In the genomic region with DNA sequence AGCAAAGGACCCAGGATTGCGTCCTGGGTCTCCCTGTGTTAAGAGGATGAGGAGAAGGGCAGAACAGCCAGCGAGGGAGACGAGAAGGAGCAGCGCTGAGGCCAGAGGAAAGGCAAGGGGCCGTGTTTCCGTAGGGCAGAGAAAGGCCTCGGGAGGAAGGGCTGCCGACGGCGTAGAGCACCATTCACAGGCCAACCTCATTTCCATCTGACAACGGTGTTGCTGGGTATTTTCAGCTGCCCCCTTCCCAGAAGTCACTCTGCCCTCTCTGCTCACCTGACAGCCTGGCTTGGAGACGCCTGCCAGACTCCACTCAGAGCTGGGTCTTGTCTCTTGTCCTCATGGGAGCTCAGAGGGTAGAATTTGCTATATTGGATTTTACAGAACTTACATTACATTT, we compare ENCODE assay signal across 22 cellular contexts. TPM values are rescaled to one million over a fixed set of nuclear protein-coding genes. Genes with fewer than 3 reads are reported as not detected.
DNase-seq lines count a peak whose midpoint lies in the region; ATAC-seq and TF ChIP-seq lines count a peak whose summit lies in the region.
"Had no signal": no experiment of that assay in that cellular context is flagged by ENCODE, and none has a peak within 500 bp of the region (broad histone marks: within the 10 kb centered on the region; RNA-seq: fewer than 3 reads in every experiment).

No MANE protein-coding gene starts in this region.

- POLR2A ChIA-PET in activated CD8-positive, alpha-beta T cell treated with anti-CD3 and anti-CD28 coated beads, Interleukin-2, amount 10 ng/mL, durations not matched to agents 7 days and 5 days (lab: Charles Lee) = interaction anchor here (1.4 to 2.7 kb wide), 4 partner anchors 12 to 51 kb away, joined by 3 to 62 read pairs (median 6); a partner anchor contains a TSS
- POLR2A ChIA-PET in activated CD8-positive, alpha-beta T cell treated with anti-CD3 and anti-CD28 coated beads for 36 hours (lab: Charles Lee) = interaction anchor here (1.5 to 2.6 kb wide), 2 partner anchors 36 to 50 kb away, joined by 10 to 21 read pairs; a partner anchor contains a TSS

- H3K4me3 ChIP-seq in heart right ventricle (no peak overlapping the region), right cardiac atrium (ENCODE audit: low read length) (no peak overlapping the region)
- H3K4me3 ChIP-seq: BLaER1 treated with 17β-estradiol and CSF1 and Interleukin-3, amounts not matched to agents 10 nM and 100 nM; PC-9 had no signal

- 73 to 79% methylated on average over 12 of the region's 12 CpGs for WGBS in heart right ventricle, 2 donors
- WGBS in right cardiac atrium = 80% methylated on average over 12 of the region's 12 CpGs

- CTCF ChIA-PET in activated CD8-positive, alpha-beta T cell treated with anti-CD3 and anti-CD28 coated beads, Interleukin-2, amount 10 ng/mL, durations not matched to agents 7 days and 5 days (lab: Charles Lee) = interaction anchor here (0.8 to 2.8 kb wide), 7 partner anchors 9 to 290 kb away, joined by 3 to 30 read pairs (median 5); no protein-coding TSS in a partner anchor
- CTCF ChIA-PET in activated CD8-positive, alpha-beta T cell treated with anti-CD3 and anti-CD28 coated beads for 36 hours (lab: Charles Lee) = interaction anchor here (0.6 to 2.9 kb wide), 6 partner anchors 11 to 290 kb away, joined by 4 to 22 read pairs (median 10); no protein-coding TSS in a partner anchor

- no peaks in the 10 kb centered on the region for H3K9me3 ChIP-seq in heart right ventricle
- H3K9me3 ChIP-seq in right cardiac atrium (ENCODE audit: control insufficient read depth, low read length) = no peaks in the 10 kb centered on the region
- H3K9me3 ChIP-seq: BLaER1 treated with 17β-estradiol and CSF1 and Interleukin-3, amounts not matched to agents 10 nM and 100 nM had no signal

- no peak overlapping the region for H3K27ac ChIP-seq in heart right ventricle
- H3K27ac ChIP-seq in right cardiac atrium (ENCODE audit: low read length) = no peak overlapping the region
- H3K27ac ChIP-seq: BLaER1 treated with 17β-estradiol and CSF1 and Interleukin-3, amounts not matched to agents 10 nM and 100 nM; HL-60; KMS-11; PC-9 had no signal

- H3K9me3 Mint-ChIP-seq in activated CD8-positive, alpha-beta T cell treated with anti-CD3 and anti-CD28 coated beads, Interleukin-2, amount 10 ng/mL, durations not matched to agents 7 days and 5 days (ENCODE audit: insufficient read depth) = no peaks in the 10 kb centered on the region
- H3K9me3 Mint-ChIP-seq in activated CD8-positive, alpha-beta T cell treated with anti-CD3 and anti-CD28 coated beads for 36 hours = no peaks in the 10 kb centered on the region
- H3K9me3 Mint-ChIP-seq in nephron progenitor cell = no peaks in the 10 kb centered on the region
- no peaks in the 10 kb centered on the region for H3K9me3 Mint-ChIP-seq in activated T-cell treated with anti-CD3 and anti-CD28 coated beads, Interleukin-2, amount 50 U/mL, for 4 hours
- H3K9me3 Mint-ChIP-seq: CD8-positive, alpha-beta memory T cell; IgD-negative memory B cell had no signal

- H3K36me3 Mint-ChIP-seq in activated CD8-positive, alpha-beta T cell treated with anti-CD3 and anti-CD28 coated beads, Interleukin-2, amount 10 ng/mL, durations not matched to agents 7 days and 5 days (ENCODE audit: low read depth) = peaks cover 82% of the 10 kb centered on the region
- peaks cover 62% of the 10 kb centered on the region for H3K36me3 Mint-ChIP-seq in activated CD8-positive, alpha-beta T cell treated with anti-CD3 and anti-CD28 coated beads for 36 hours (ENCODE audit: low read depth)
- peaks cover 28% of the 10 kb centered on the region for H3K36me3 Mint-ChIP-seq in nephron progenitor cell (ENCODE audit: low read depth)
- H3K36me3 Mint-ChIP-seq in activated T-cell treated with anti-CD3 and anti-CD28 coated beads, Interleukin-2, amount 50 U/mL, for 4 hours (ENCODE audit: insufficient read depth) = peaks cover 48% of the 10 kb centered on the region

- H3K4me3 Mint-ChIP-seq in activated CD8-positive, alpha-beta T cell treated with anti-CD3 and anti-CD28 coated beads, Interleukin-2, amount 10 ng/mL, durations not matched to agents 7 days and 5 days = no peak overlapping the region
- no peak overlapping the region for H3K4me3 Mint-ChIP-seq in activated CD8-positive, alpha-beta T cell treated with anti-CD3 and anti-CD28 coated beads for 36 hours
- no peak overlapping the region for H3K4me3 Mint-ChIP-seq in nephron progenitor cell
- H3K4me3 Mint-ChIP-seq in activated T-cell treated with anti-CD3 and anti-CD28 coated beads, Interleukin-2, amount 50 U/mL, for 4 hours = no peak overlapping the region
- H3K4me3 Mint-ChIP-seq: IgD-negative memory B cell had no signal

- DNase-seq in activated CD8-positive, alpha-beta T cell treated with anti-CD3 and anti-CD28 coated beads, Interleukin-2, amount 10 ng/mL, durations not matched to agents 7 days and 5 days = no peak
- DNase-seq in activated CD8-positive, alpha-beta T cell treated with anti-CD3 and anti-CD28 coated beads for 36 hours = no peak
- DNase-seq in heart right ventricle (no peak), right cardiac atrium (no peak), D341Med (ENCODE audit: low spot score) (peak; percentile 23), nephron progenitor cell (no peak), DMS153 treated with DMSO at 0.1 percent for 48 hours (lab: John Stamatoyannopoulos, UW; ENCODE audit: unreplicated experiment) (no peak)
- DNase-seq in activated T-cell treated with anti-CD3 and anti-CD28 coated beads, Interleukin-2, amount 50 U/mL, for 4 hours = no peak
- DNase-seq: CD8-positive, alpha-beta memory T cell; MM.1S; NCI-H2029; NCI-H446; NCI-H526; NCI-H82; NK-92 treated with Interleukin-12 subunit alpha and Interleukin-12 subunit beta, amount 100 ng/mL, for 24 hours; PC-9; SHP77 had no signal

- peaks cover 52% of the 10 kb centered on the region for H3K4me1 Mint-ChIP-seq in activated CD8-positive, alpha-beta T cell treated with anti-CD3 and anti-CD28 coated beads, Interleukin-2, amount 10 ng/mL, durations not matched to agents 7 days and 5 days (ENCODE audit: low read depth)
- peaks cover 24% of the 10 kb centered on the region for H3K4me1 Mint-ChIP-seq in activated CD8-positive, alpha-beta T cell treated with anti-CD3 and anti-CD28 coated beads for 36 hours (ENCODE audit: low read depth)
- H3K4me1 Mint-ChIP-seq in nephron progenitor cell = no peaks in the 10 kb centered on the region
- H3K4me1 Mint-ChIP-seq in activated T-cell treated with anti-CD3 and anti-CD28 coated beads, Interleukin-2, amount 50 U/mL, for 4 hours (ENCODE audit: low read depth) = peaks cover 18% of the 10 kb centered on the region

- no peaks in the 10 kb centered on the region for H3K27me3 Mint-ChIP-seq in activated CD8-positive, alpha-beta T cell treated with anti-CD3 and anti-CD28 coated beads, Interleukin-2, amount 10 ng/mL, durations not matched to agents 7 days and 5 days (ENCODE audit: low read depth)
- H3K27me3 Mint-ChIP-seq in activated CD8-positive, alpha-beta T cell treated with anti-CD3 and anti-CD28 coated beads for 36 hours = no peaks in the 10 kb centered on the region
- no peaks in the 10 kb centered on the region for H3K27me3 Mint-ChIP-seq in nephron progenitor cell (ENCODE audit: low read depth, poor library complexity)
- no peaks in the 10 kb centered on the region for H3K27me3 Mint-ChIP-seq in activated T-cell treated with anti-CD3 and anti-CD28 coated beads, Interleukin-2, amount 50 U/mL, for 4 hours (ENCODE audit: low read depth)
- H3K27me3 Mint-ChIP-seq: CD8-positive, alpha-beta memory T cell; IgD-negative memory B cell had no signal

- no peaks in the 10 kb centered on the region for H3K27me3 ChIP-seq in heart right ventricle
- H3K27me3 ChIP-seq in right cardiac atrium (ENCODE audit: control insufficient read depth, insufficient read depth) = no peaks in the 10 kb centered on the region
- H3K27me3 ChIP-seq: BLaER1 treated with 17β-estradiol and CSF1 and Interleukin-3, amounts not matched to agents 10 nM and 100 nM had no signal

- H3K4me1 ChIP-seq in heart right ventricle (peaks cover 0 to 6% (median 0%) of the 10 kb centered on the region in 9 donors), right cardiac atrium (ENCODE audit: control insufficient read depth, insufficient read depth, low read length) (no peaks in the 10 kb centered on the region)

- no peak for ATAC-seq in activated CD8-positive, alpha-beta T cell treated with anti-CD3 and anti-CD28 coated beads, Interleukin-2, amount 10 ng/mL, durations not matched to agents 7 days and 5 days
- ATAC-seq in activated CD8-positive, alpha-beta T cell treated with anti-CD3 and anti-CD28 coated beads for 36 hours = no peak
- ATAC-seq in heart right ventricle (peak in 6 of 8 donors; percentile 14 to 71 (median 48)), right cardiac atrium (no peak)
- ATAC-seq in activated T-cell treated with anti-CD3 and anti-CD28 coated beads, Interleukin-2, amount 50 U/mL, for 4 hours = no peak

- no peak for TF ChIP-seq CTCF in activated CD8-positive, alpha-beta T cell treated with anti-CD3 and anti-CD28 coated beads for 36 hours (IDR thresholded peaks at IDR 0.05)
- TF ChIP-seq CTCF in heart right ventricle (IDR thresholded peaks at IDR 0.05) (no peak), nephron progenitor cell (IDR thresholded peaks at IDR 0.05) (no peak)

- H3K36me3 ChIP-seq in heart right ventricle = peaks cover 4 to 98% (median 42%) of the 10 kb centered on the region in 9 donors

- peak overlapping the region; percentile 7 for H3K27ac Mint-ChIP-seq in activated CD8-positive, alpha-beta T cell treated with anti-CD3 and anti-CD28 coated beads, Interleukin-2, amount 10 ng/mL, durations not matched to agents 7 days and 5 days
- no peak overlapping the region for H3K27ac Mint-ChIP-seq in activated CD8-positive, alpha-beta T cell treated with anti-CD3 and anti-CD28 coated beads for 36 hours
- H3K27ac Mint-ChIP-seq in nephron progenitor cell = peak overlapping the region; percentile 62
- H3K27ac Mint-ChIP-seq: IgD-negative memory B cell had no signal

- intact Hi-C loops in activated CD8-positive, alpha-beta T cell treated with anti-CD3 and anti-CD28 coated beads for 36 hours (cut with micrococcal nuclease) = no loop called here
- intact Hi-C loops in heart right ventricle (cut with DNase I) (no loop called here), right cardiac atrium (cut with DNase I) (no loop called here)

RNA-seq across cellular contexts. Expression of a gene that starts 51.4 kb away (rescaled TPM):
- 10 to 100 TPM; 44.6 to 45.3 TPM for total RNA-seq in activated CD8-positive, alpha-beta T cell treated with anti-CD3 and anti-CD28 coated beads, Interleukin-2, amount 10 ng/mL, durations not matched to agents 7 days and 5 days
- total RNA-seq in activated CD8-positive, alpha-beta T cell treated with anti-CD3 and anti-CD28 coated beads for 36 hours = 10 to 100 TPM; 11.9 to 14.0 TPM
- total RNA-seq in heart right ventricle (1 to 10 TPM in 2 of 10 donors, under 1 TPM in 8; 0.13 to 2.4 (median 0.29) TPM), right cardiac atrium (1 to 10 TPM in 1 of 4 donors, under 1 TPM in 3; 0.63 to 1.0 (median 0.80) TPM)
- polyA plus RNA-seq in heart right ventricle (under 1 TPM; 0.22 to 0.54 TPM), right cardiac atrium (0.25 TPM)
- total RNA-seq in activated T-cell treated with anti-CD3 and anti-CD28 coated beads, Interleukin-2, amount 50 U/mL, for 4 hours = 1 to 10 TPM; 4.1 to 6.1 (median 6.0) TPM
- total RNA-seq: PC-9, SK-MEL-5 had no signal

Comparison
In these comparisons a context has a peak if more than half of its experiments do, and no peak if none do; other contexts are left out.
1. ATAC-seq: peak in heart right ventricle (6 of 8); none in activated CD8-positive, alpha-beta T cell treated with anti-CD3 and anti-CD28 coated beads, Interleukin-2, amount 10 ng/mL, durations not matched to agents 7 days and 5 days (single experiment), activated CD8-positive, alpha-beta T cell treated with anti-CD3 and anti-CD28 coated beads for 36 hours (single experiment), right cardiac atrium (0 of 2) and activated T-cell treated with anti-CD3 and anti-CD28 coated beads, Interleukin-2, amount 50 U/mL, for 4 hours (0 of 2).